15 cellular contexts compared by ENCODE assay signal in genomic region chr1:181425566-181425965, GRCh38. TPM values are rescaled to one million over a fixed set of nuclear protein-coding genes. Genes with fewer than 3 reads are reported as not detected.
"Had no signal": no experiment of that assay in that cellular context is flagged by ENCODE, and none has a peak within 500 bp of the region (broad histone marks: within the 10 kb centered on the region; RNA-seq: fewer than 3 reads in every experiment).

No MANE protein-coding gene starts in this region.

- H3K36me3 Mint-ChIP-seq: activated CD4-positive, alpha-beta memory T cell treated with anti-CD3 and anti-CD28 coated beads for 36 hours; activated naive CD8-positive, alpha-beta T cell treated with anti-CD3 and anti-CD28 coated beads, Interleukin-2, amount 10 ng/mL, durations not matched to agents 7 days and 5 days; mesothelial cell of epicardium; naive thymus-derived CD8-positive, alpha-beta T cell had no signal

- H3K27ac ChIP-seq: breast epithelium, esophagus muscularis mucosa, sigmoid colon, testis, uterus had no signal

- H3K27me3 ChIP-seq: testis, uterus had no signal

- H3K9me3 Mint-ChIP-seq: activated CD4-positive, alpha-beta memory T cell treated with anti-CD3 and anti-CD28 coated beads for 36 hours; activated naive CD4-positive, alpha-beta T cell treated with anti-CD3 and anti-CD28 coated beads for 36 hours; activated naive CD8-positive, alpha-beta T cell treated with anti-CD3 and anti-CD28 coated beads, Interleukin-2, amount 10 ng/mL, durations not matched to agents 7 days and 5 days; central memory CD8-positive, alpha-beta T cell; effector memory CD8-positive, alpha-beta T cell; mesothelial cell of epicardium; naive thymus-derived CD8-positive, alpha-beta T cell had no signal

- H3K9me3 ChIP-seq: breast epithelium, esophagus muscularis mucosa, sigmoid colon, testis, uterus had no signal

- H3K36me3 ChIP-seq: breast epithelium, esophagus muscularis mucosa, sigmoid colon, uterus had no signal

- H3K4me3 ChIP-seq: breast epithelium, esophagus muscularis mucosa, sigmoid colon, smooth muscle cell, testis, uterus had no signal

- H3K4me3 Mint-ChIP-seq: activated CD4-positive, alpha-beta memory T cell treated with anti-CD3 and anti-CD28 coated beads for 36 hours; central memory CD8-positive, alpha-beta T cell; mesothelial cell of epicardium had no signal

- H3K4me2 ChIP-seq: smooth muscle cell had no signal

- H3K27ac Mint-ChIP-seq: activated CD4-positive, alpha-beta memory T cell treated with anti-CD3 and anti-CD28 coated beads for 36 hours; activated naive CD4-positive, alpha-beta T cell treated with anti-CD3 and anti-CD28 coated beads for 36 hours; effector memory CD8-positive, alpha-beta T cell; mesothelial cell of epicardium had no signal

- H3K4me1 ChIP-seq: breast epithelium, uterus had no signal

RNA-seq across cellular contexts. Expression of gene CACNA1E, which starts 57.8 kb away (rescaled TPM):
- total RNA-seq: activated CD4-positive, alpha-beta memory T cell treated with anti-CD3 and anti-CD28 coated beads for 36 hours; activated naive CD4-positive, alpha-beta T cell treated with anti-CD3 and anti-CD28 coated beads for 36 hours; activated naive CD8-positive, alpha-beta T cell treated with anti-CD3 and anti-CD28 coated beads, Interleukin-2, amount 10 ng/mL, durations not matched to agents 7 days and 5 days; mammary epithelial cell; naive thymus-derived CD8-positive, alpha-beta T cell; osteocyte; smooth muscle cell had no signal
- polyA plus RNA-seq: mammary epithelial cell; naive thymus-derived CD8-positive, alpha-beta T cell; smooth muscle cell had no signal
